ENCODE assay signal across 8 cellular contexts in the genomic region with DNA sequence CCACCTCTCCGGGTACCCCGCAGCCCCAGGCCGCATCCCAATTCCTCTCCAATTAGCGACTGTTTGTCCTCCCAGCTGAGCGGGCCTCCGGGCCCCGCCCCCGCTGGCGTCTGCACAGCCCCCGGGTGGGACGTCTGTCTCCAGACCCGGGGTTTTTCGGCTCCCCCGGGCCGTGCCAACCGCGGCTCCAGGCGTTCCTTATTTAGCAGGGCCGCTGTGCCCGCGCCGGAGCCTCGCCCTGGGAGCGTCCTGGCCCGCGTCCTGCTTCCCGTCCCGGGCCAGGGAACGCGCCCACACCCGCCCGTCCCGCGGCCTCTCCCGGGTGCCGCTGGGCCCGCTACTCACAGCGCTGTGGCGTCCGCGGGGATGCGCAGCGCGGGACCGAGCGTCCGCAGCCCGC. TPM values are rescaled to one million over a fixed set of nuclear protein-coding genes. Genes with fewer than 3 reads are reported as not detected.
DNase-seq lines count a peak whose midpoint lies in the region; ATAC-seq and TF ChIP-seq lines count a peak whose summit lies in the region.
"Not testable (repeated sequence)": the region's sequence is repeated elsewhere in the genome, so short reads cannot be mapped to it uniquely, and the experiment has no call there.

No MANE protein-coding gene starts in this region.

- H2BK20ac ChIP-seq in IMR-90 (ENCODE audit: low read depth, low read length), result not testable (repeated sequence)

- H3K18ac ChIP-seq in IMR-90 (ENCODE audit: low read depth, low read length), result not testable (repeated sequence)

- peak overlapping the region; percentile 57 for H2BK5ac ChIP-seq in IMR-90 (ENCODE audit: low read depth, low read length, poor library complexity, severe bottlenecking)

- H3K4ac ChIP-seq in IMR-90 (ENCODE audit: low read depth, low read length), result not testable (repeated sequence)

- H2BK15ac ChIP-seq in IMR-90 (ENCODE audit: low read depth, low read length), result not testable (repeated sequence)

- TF ChIP-seq POLR2A in IMR-90 (IDR thresholded peaks at IDR 0.05; ENCODE audit: low read depth, low read length), result 0 out of 2 replicates have a peak, but pooled peaks have one; percentile 11
- TF ChIP-seq POLR2A in stomach (IDR thresholded peaks at IDR 0.05), result not testable (repeated sequence)

- H2AK5ac ChIP-seq in IMR-90 (ENCODE audit: low read depth, low read length), result 0 out of 2 replicates have a peak overlapping the region, but pooled peaks have one; percentile 28

- TF ChIP-seq RAD21 in IMR-90 (IDR thresholded peaks at IDR 0.05; ENCODE audit: low read length), result not testable (repeated sequence)

- not testable (repeated sequence) for H2AK9ac ChIP-seq in IMR-90 (replicated peaks; ENCODE audit: low read depth, low read length, poor library complexity)

- H4K91ac ChIP-seq in IMR-90 (ENCODE audit: insufficient read depth, low read depth, low read length), result not testable (repeated sequence)

- H3K27ac ChIP-seq in C4-2B (peak overlapping the region; percentile 18; the same call in 1 of the 2 replicates), IMR-90 (ENCODE audit: insufficient read depth, low read length) (peak overlapping the region; percentile 62), stomach (peak overlapping the region; percentile 56 to 88 (median 72))
- H3K27ac ChIP-seq in SJCRH30, neutrophil: not testable (repeated sequence)

- not testable (repeated sequence) for H3K56ac ChIP-seq in IMR-90 (ENCODE audit: extremely low read depth, insufficient read depth, low read length)

- peak overlapping the region; percentile 81; the same call in 1 of the 2 replicates for H3K9ac ChIP-seq in IMR-90 (ENCODE audit: low read depth, low read length)

- H3K4me1 ChIP-seq in IMR-90 (ENCODE audit: control insufficient read depth, insufficient read depth, low read length); SJCRH30; neutrophil (ENCODE audit: control insufficient read depth in 1 of 2, insufficient read depth in 1 of 2, low read depth in 1 of 2, low read length in 1 of 2); stomach: not testable (repeated sequence)

- intact Hi-C loops in IMR-90 (cut with micrococcal nuclease); stomach (cut with DNase I; ENCODE audit: low total_unique reads): not testable (repeated sequence)

- dilution Hi-C loops in IMR-90 (cut with HindIII; ENCODE audit: low sequenced_read_pairs, unreplicated experiment), result not testable (repeated sequence)

- H2AFZ ChIP-seq in IMR-90 (replicated peaks; ENCODE audit: low read length, poor library complexity), result not testable (repeated sequence)

- not testable (repeated sequence) for H3K27ac Mint-ChIP-seq in activated T-helper 17 cell treated with anti-CD3 and anti-CD28 coated beads, Interleukin-2, amount 50 U/mL, for 72 hours; effector memory CD8-positive, alpha-beta T cell

- POLR2A ChIA-PET in IMR-90 (lab: Charles Lee; ENCODE audit: unreplicated experiment), result not testable (repeated sequence)

- not testable (repeated sequence) for H3K4me1 Mint-ChIP-seq in activated T-helper 17 cell treated with anti-CD3 and anti-CD28 coated beads, Interleukin-2, amount 50 U/mL, for 72 hours; effector memory CD8-positive, alpha-beta T cell (ENCODE audit: low read depth in 2 of 2)

- not testable (repeated sequence) for H4K8ac ChIP-seq in IMR-90 (ENCODE audit: low read depth in 2 of 2, low read length in 2 of 2)

- H3K79me1 ChIP-seq in IMR-90 (ENCODE audit: low read depth in 1 of 2, low read length in 2 of 2), result not testable (repeated sequence)

- H3K4me2 ChIP-seq in IMR-90 (ENCODE audit: low read depth, low read length), result not testable (repeated sequence)

- not testable (repeated sequence) for BruUV-seq in IMR-90 (replicated peaks; lab: Mats Ljungman, UMichigan)

- not testable (repeated sequence) for H3K9me3 Mint-ChIP-seq in activated T-helper 17 cell treated with anti-CD3 and anti-CD28 coated beads, Interleukin-2, amount 50 U/mL, for 72 hours; effector memory CD8-positive, alpha-beta T cell

- H3K4me3 ChIP-seq in IMR-90 (ENCODE audit: insufficient read depth, low read depth, low read length) (peak overlapping the region; percentile 50), SJCRH30 (peak overlapping the region; percentile 41; the same call in 1 of the 2 replicates), iPS-18c (ENCODE audit: insufficient read depth, low read depth, low read length) (peak overlapping the region; percentile 46; the same call in 1 of the 2 replicates), neutrophil (ENCODE audit: low read depth in 1 of 2, low read length in 1 of 2) (peak overlapping the region; percentile 25 to 41), stomach (peak overlapping the region; percentile 51 to 70 (median 56))

- H3K23ac ChIP-seq in IMR-90 (ENCODE audit: low read depth, low read length), result not testable (repeated sequence)

- CTCF ChIA-PET in IMR-90 (lab: Yijun Ruan, JAX), result not testable (repeated sequence)

- peak; percentile 10 for DNase-seq in IMR-90
- not testable (repeated sequence) for DNase-seq in SJCRH30; effector memory CD8-positive, alpha-beta T cell; stomach

- not testable (repeated sequence) for H2BK120ac ChIP-seq in IMR-90 (ENCODE audit: low read depth, low read length)

- not testable (repeated sequence) for H3K9me1 ChIP-seq in IMR-90 (ENCODE audit: insufficient read depth, low read length)

- not testable (repeated sequence) for H3K9me3 ChIP-seq in IMR-90 (ENCODE audit: control insufficient read depth, insufficient read depth, low read length); SJCRH30 (replicated peaks); iPS-18c (ENCODE audit: control insufficient read depth, insufficient read depth, low read length); neutrophil; stomach

- not testable (repeated sequence) for H4K20me1 ChIP-seq in IMR-90 (ENCODE audit: insufficient read depth, low read length)

- WGBS in IMR-90 (ENCODE audit: extremely low coverage in 2 of 2, insufficient read length in 1 of 2), 2 experiments, result 0% methylated on average over 2 of the region's 48 CpGs; no CpG with 5 or more reads in 1 of the 2 experiments
- 0 to 1% (median 0%) methylated on average over 6 to 36 of the region's 48 CpGs; no CpG with 5 or more reads in 1 of the 5 donors for WGBS in stomach, 5 donors

- H3K4me3 Mint-ChIP-seq in activated T-helper 17 cell treated with anti-CD3 and anti-CD28 coated beads, Interleukin-2, amount 50 U/mL, for 72 hours, result peak overlapping the region; percentile 40
- H3K4me3 Mint-ChIP-seq in effector memory CD8-positive, alpha-beta T cell, result peak overlapping the region; percentile 44 to 54

- H3K14ac ChIP-seq in IMR-90 (replicated peaks; ENCODE audit: low read depth, low read length), result not testable (repeated sequence)

- not testable (repeated sequence) for H4K5ac ChIP-seq in IMR-90 (ENCODE audit: low read depth, low read length)

- TF ChIP-seq CTCF in C4-2B (conservative IDR thresholded peaks at IDR 0.05); IMR-90 (conservative IDR thresholded peaks at IDR 0.05; ENCODE audit: low read depth, low read length); neutrophil (IDR thresholded peaks at IDR 0.05); stomach (IDR thresholded peaks at IDR 0.05): not testable (repeated sequence)

- H3K36me3 ChIP-seq in IMR-90 (ENCODE audit: control insufficient read depth, insufficient read depth, low read length); SJCRH30; neutrophil; stomach: not testable (repeated sequence)

- in situ Hi-C loops in IMR-90 (cut with MboI; ENCODE audit: low sequenced_read_pairs), result not testable (repeated sequence)

- H3K27me3 ChIP-seq in IMR-90 (ENCODE audit: control insufficient read depth, insufficient read depth, low read length); SJCRH30; neutrophil; stomach: not testable (repeated sequence)

- H3K27me3 Mint-ChIP-seq in activated T-helper 17 cell treated with anti-CD3 and anti-CD28 coated beads, Interleukin-2, amount 50 U/mL, for 72 hours; effector memory CD8-positive, alpha-beta T cell: not testable (repeated sequence)

- not testable (repeated sequence) for TF ChIP-seq EP300 in stomach (IDR thresholded peaks at IDR 0.05)

- H3K36me3 Mint-ChIP-seq in activated T-helper 17 cell treated with anti-CD3 and anti-CD28 coated beads, Interleukin-2, amount 50 U/mL, for 72 hours (ENCODE audit: low read depth); effector memory CD8-positive, alpha-beta T cell (ENCODE audit: insufficient read depth): not testable (repeated sequence)

- 0 out of 2 replicates have a peak, but pooled peaks have one; percentile 40 for ATAC-seq in IMR-90 (ENCODE audit: low read depth)
- ATAC-seq in activated T-helper 17 cell treated with anti-CD3 and anti-CD28 coated beads, Interleukin-2, amount 50 U/mL, for 72 hours (replicated peaks); effector memory CD8-positive, alpha-beta T cell (replicated peaks): not testable (repeated sequence)

RNA-seq across cellular contexts. Expression of a gene that starts 59.9 kb away (rescaled TPM):
- total RNA-seq in IMR-90 (2012; rRNA removed), result 47.7 and 58.3 TPM in 2 replicates
- 17.6 and 22.1 TPM in 2 replicates for polyA plus RNA-seq in IMR-90 (2012; rRNA removed)
- 4.0 and 7.1 TPM in 2 replicates for polyA plus RNA-seq in IMR-90 (2012; cell fraction: cytosol; rRNA removed)
- polyA plus RNA-seq in IMR-90 (2012; cell fraction: nucleus; rRNA removed; ENCODE audit: low replicate concordance), result 4.7 and 25.4 TPM in 2 replicates
- total RNA-seq in SJCRH30 (2014; rRNA removed; shearing (Covaris generic)), result 51.7 and 53.2 TPM in 2 replicates
- 10 to 100 TPM; 33.8 to 45.7 TPM for total RNA-seq in activated T-helper 17 cell treated with anti-CD3 and anti-CD28 coated beads, Interleukin-2, amount 50 U/mL, for 72 hours
- total RNA-seq in stomach, result 10 to 100 TPM in 4 of 5 donors, 1 to 10 TPM in 1; 7.0 to 60.2 (median 14.3) TPM
- 10 to 100 TPM in 1 of 3 donors, 1 to 10 TPM in 2; 8.8 to 14.4 (median 9.9) TPM for polyA plus RNA-seq in stomach
